In genomic region chrX:123550829-123551228, GRCh38 we compare ENCODE assay signal across 23 cellular contexts.
A peak's percentile ranks its signal among the peaks of the same experiment; 100 is the strongest.
DNase-seq lines count a peak whose midpoint lies in the region; ATAC-seq, FAIRE-seq and TF ChIP-seq lines count a peak whose summit lies in the region.
"Had no signal": no experiment of that assay in that cellular context is flagged by ENCODE, and none has a peak within 500 bp of the region (broad histone marks: within the 10 kb centered on the region; RNA-seq: fewer than 3 reads in every experiment).

No MANE protein-coding gene starts in this region.

- WGBS in K562 (ENCODE audit: insufficient coverage, low coverage, missing lambda C conversion rate) = 0% methylated on average over 1 of the region's 1 CpG

- peak overlapping the region; percentile 39 for H3K4me3 Mint-ChIP-seq in T-helper 17 cell
- H3K4me3 Mint-ChIP-seq: CD14-positive monocyte; CD4-positive, alpha-beta memory T cell; CD4-positive, CD25-positive, alpha-beta regulatory T cell; CD8-positive, alpha-beta memory T cell had no signal

- H4K20me1 ChIP-seq in K562 (replicated peaks; ENCODE audit: control insufficient read depth, insufficient read depth, low read length) = no peaks in the 10 kb centered on the region
- H4K20me1 ChIP-seq: BLaER1 had no signal

- H3K36me3 ChIP-seq in K562 (ENCODE audit: control insufficient read depth, insufficient read depth, low read length) = no peaks in the 10 kb centered on the region
- H3K36me3 ChIP-seq: BE2C, BLaER1 had no signal

- FAIRE-seq in GM12891 (lab: Jason Lieb, UNC) (peak; percentile 56), GM18507 (lab: Jason Lieb, UNC) (peak; percentile 33), K562 (lab: Jason Lieb, UNC) (no peak)
- FAIRE-seq: GM12892 had no signal

- no peak for TF ChIP-seq CTCF in K562 (IDR thresholded peaks at IDR 0.05 in 2 of 3, conservative IDR thresholded peaks at IDR 0.05 in 1 of 3; ENCODE audit: insufficient read depth in 2 of 3, low read depth in 1 of 3, low read length in 3 of 3)

- POLR2A ChIA-PET in K562 (lab: Yijun Ruan, JAX) = no interaction called here

- intact Hi-C loops in K562 (cut with micrococcal nuclease) = no loop called here

- H3K27me3 Mint-ChIP-seq in T-helper 17 cell = no peaks in the 10 kb centered on the region
- H3K27me3 Mint-ChIP-seq: CD4-positive, alpha-beta memory T cell; CD4-positive, CD25-positive, alpha-beta regulatory T cell had no signal

- H3K4me3 ChIP-seq in K562 = no peak overlapping the region
- H3K4me3 ChIP-seq: BLaER1 had no signal

- DNase-seq in GM12891 (ENCODE audit: insufficient read length, low spot score) (no peak), GM18507 (ENCODE audit: extremely low spot score, insufficient read length, low read depth) (no peak), T-helper 17 cell (no peak), K562 (ENCODE audit: extremely low read depth in 1 of 4, low spot score in 3 of 4) (no peak)
- no peak for DNase-seq in activated effector memory CD4-positive, alpha-beta T cell treated with anti-CD3 and anti-CD28 coated beads, Interleukin-2, amount 50 U/mL, for 16 hours
- no peak for DNase-seq in stimulated activated naive CD8-positive, alpha-beta T cell treated with anti-CD3 and anti-CD28 coated beads, Interleukin-15, Interleukin-2, amounts not matched to agents 100 U/mL and 50 U/mL, for 24 hours
- DNase-seq: 8988T; ACHN; BE2C; C1 segment of cervical spinal cord; CD4-positive, alpha-beta memory T cell; CD4-positive, CD25-positive, alpha-beta regulatory T cell; CD8-positive, alpha-beta memory T cell; COR-L47; DMS 273 treated with DMSO at 0.1 percent for 48 hours; DMS153; DMS53; DMS79 treated with DMSO at 0.1 percent for 48 hours; GF-D8 had no signal

- no peak for TF ChIP-seq POLR2A in GM12891 (IDR thresholded peaks at IDR 0.05; ENCODE audit: low read depth, low read length)
- TF ChIP-seq POLR2A in K562 (conservative IDR thresholded peaks at IDR 0.05) = no peak
- TF ChIP-seq POLR2A in GM18505 (IDR thresholded peaks at IDR 0.05; ENCODE audit: borderline replicate concordance, extremely low read depth, insufficient read depth, insufficient read length) = no peak

- H3K9me3 ChIP-seq in T-helper 17 cell (ENCODE audit: control insufficient read depth, low read length, poor library complexity, severe bottlenecking) (no peaks in the 10 kb centered on the region), K562 (replicated peaks; ENCODE audit: control insufficient read depth, insufficient read depth, low read depth, low read length) (no peaks in the 10 kb centered on the region)
- H3K9me3 ChIP-seq: BE2C, BLaER1 had no signal

- H3K27ac Mint-ChIP-seq in T-helper 17 cell = no peak overlapping the region
- H3K27ac Mint-ChIP-seq: CD14-positive monocyte; CD4-positive, alpha-beta memory T cell; CD4-positive, CD25-positive, alpha-beta regulatory T cell; CD8-positive, alpha-beta memory T cell had no signal

- no peak for TF ChIP-seq EP300 in K562 (IDR thresholded peaks at IDR 0.05; ENCODE audit: low read length)

- no peak for TF ChIP-seq RAD21 in K562 (CRISPR knock-in tag; conservative IDR thresholded peaks at IDR 0.05 in 1 of 2, IDR thresholded peaks at IDR 0.05 in 1 of 2)

- in situ Hi-C loops in K562 (cut with MboI) = no loop called here

- no peaks in the 10 kb centered on the region for H3K4me1 ChIP-seq in K562 (replicated peaks in 1 of 2; ENCODE audit: control insufficient read depth in 2 of 2, insufficient read depth in 2 of 2, low read length in 2 of 2)
- H3K4me1 ChIP-seq: BE2C, BLaER1 had no signal

- H3K4me1 Mint-ChIP-seq in T-helper 17 cell = no peaks in the 10 kb centered on the region
- H3K4me1 Mint-ChIP-seq: CD4-positive, alpha-beta memory T cell; CD4-positive, CD25-positive, alpha-beta regulatory T cell; CD8-positive, alpha-beta memory T cell had no signal

- H3K9ac ChIP-seq in K562 (ENCODE audit: insufficient read depth in 1 of 2, low read depth in 2 of 2, low read length in 2 of 2) = no peak overlapping the region
- H3K9ac ChIP-seq: BLaER1 had no signal

- no peak overlapping the region for H2AFZ ChIP-seq in K562 (ENCODE audit: low read depth, low read length)

- no peaks in the 10 kb centered on the region for H3K27me3 ChIP-seq in K562 (ENCODE audit: control insufficient read depth in 2 of 2, insufficient read depth in 2 of 2, low read length in 2 of 2)
- H3K27me3 ChIP-seq: BE2C had no signal

- ATAC-seq in T-helper 17 cell (no peak), K562 (no peak), GM18505 (IDR thresholded peaks at IDR 0.05; ENCODE audit: unreplicated experiment) (no peak)
- ATAC-seq in stimulated activated naive CD8-positive, alpha-beta T cell treated with anti-CD3 and anti-CD28 coated beads, Interleukin-15, Interleukin-2, amounts not matched to agents 100 U/mL and 50 U/mL, for 24 hours = no peak

- CTCF ChIA-PET in K562 (lab: Yijun Ruan, JAX; ENCODE audit: low intra/inter-chr PET ratio) = no interaction called here

- no peaks in the 10 kb centered on the region for H3K79me2 ChIP-seq in K562 (ENCODE audit: control insufficient read depth, insufficient read depth, low read length)

- no peak overlapping the region for H3K4me2 ChIP-seq in K562 (ENCODE audit: insufficient read depth, low read length)
- H3K4me2 ChIP-seq: BLaER1 had no signal

- no peaks in the 10 kb centered on the region for H3K9me1 ChIP-seq in K562 (ENCODE audit: control insufficient read depth, insufficient read depth, low read length)

- no peak overlapping the region for H3K27ac ChIP-seq in K562 (ENCODE audit: extremely low read depth, low read depth, low read length)
- H3K27ac ChIP-seq: BLaER1 had no signal

- H3K36me3 Mint-ChIP-seq in T-helper 17 cell (ENCODE audit: low read depth) = peaks cover 2% of the 10 kb centered on the region
- H3K36me3 Mint-ChIP-seq: CD14-positive monocyte; CD4-positive, alpha-beta memory T cell; CD4-positive, CD25-positive, alpha-beta regulatory T cell; CD8-positive, alpha-beta memory T cell had no signal

- BruUV-seq in K562 (replicated peaks; lab: Mats Ljungman, UMichigan) = no TSS peak

TF ChIP-seq in GM12891, 5 proteins besides CTCF, POLR2A, EP300 and RAD21:
- no peak for TF ChIP-seq POU2F2 (IDR thresholded peaks at IDR 0.05; ENCODE audit: low read depth, low read length)
- TF ChIP-seq PAX5 (IDR thresholded peaks at IDR 0.05; ENCODE audit: insufficient read depth, low read length, severe bottlenecking) = no peak
- TF ChIP-seq POLR2AphosphoS5 (IDR thresholded peaks at IDR 0.05; ENCODE audit: low read depth, low read length) = no peak
- no peak for TF ChIP-seq TAF1 (IDR thresholded peaks at IDR 0.05; ENCODE audit: low read depth, low read length)
- TF ChIP-seq SPI1 (IDR thresholded peaks at IDR 0.05; ENCODE audit: low read depth, low read length) = no peak

TF ChIP-seq in K562, 482 proteins besides CTCF, POLR2A, EP300 and RAD21 (continues in another document):
- TF ChIP-seq ZNF75A (CRISPR knock-in tag; IDR thresholded peaks at IDR 0.05) = no peak
